In the genomic region with DNA sequence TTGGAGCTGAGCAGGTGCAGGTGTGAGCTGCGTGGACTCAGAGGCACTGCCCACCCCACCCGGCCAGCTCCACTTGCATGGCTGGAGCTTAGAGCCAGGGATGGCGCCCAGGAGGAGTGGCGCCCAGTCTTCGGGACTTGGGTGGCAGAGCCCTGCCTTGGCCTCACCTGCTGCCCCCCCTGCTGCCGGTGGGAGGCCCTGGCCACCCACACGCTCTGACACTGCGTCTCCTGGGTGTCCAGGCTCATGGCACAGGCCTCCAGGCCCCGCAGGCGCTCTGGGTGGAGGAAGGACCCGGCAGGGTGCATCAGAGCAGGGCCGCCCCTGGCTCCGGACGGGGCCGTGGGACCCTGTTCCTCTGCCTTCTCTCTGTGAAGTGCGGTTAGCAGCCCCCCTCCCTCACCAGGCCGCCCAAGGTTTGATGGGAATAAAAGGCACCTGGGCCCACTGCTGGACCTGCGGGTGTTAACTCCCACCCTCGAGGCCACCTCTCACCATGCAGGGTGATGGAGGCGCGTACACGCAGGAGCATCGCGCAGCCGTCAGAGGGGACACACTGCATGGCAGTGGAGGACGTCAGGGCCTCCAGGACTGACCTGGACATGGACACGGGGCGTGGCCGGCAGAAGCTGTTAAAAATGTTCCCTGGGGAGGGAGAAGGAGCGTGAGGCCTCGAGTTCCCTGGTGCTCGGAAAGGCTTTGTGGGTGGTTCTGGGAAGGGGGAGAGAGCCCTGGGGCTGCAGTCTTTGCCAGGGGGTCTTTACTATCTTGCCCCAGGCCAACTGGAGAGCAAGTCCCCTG, we compare ENCODE assay signal across 18 cellular contexts. TPM values are rescaled to one million over a fixed set of nuclear protein-coding genes. Genes with fewer than 3 reads are reported as not detected.
"Had no signal": no experiment of that assay in that cellular context is flagged by ENCODE, and none has a peak within 500 bp of the region (broad histone marks: within the 10 kb centered on the region; RNA-seq: fewer than 3 reads in every experiment).

No MANE protein-coding gene starts in this region.

- DNase-seq: activated CD4-positive, alpha-beta T cell treated with anti-CD3 and anti-CD28 coated beads, Interleukin-2, amount 50 U/mL, for 4 hours; activated naive CD4-positive, alpha-beta T cell treated with anti-CD3 and anti-CD28 coated beads for 36 hours; activated T-cell treated with anti-CD3 and anti-CD28 coated beads, Interleukin-2, amount 50 U/mL, for 48 hours; effector CD4-positive, alpha-beta T cell; heart right ventricle; left ventricle myocardium superior; small intestine; transverse colon had no signal

- H3K4me1 ChIP-seq: parathyroid adenoma had no signal

- H3K27ac ChIP-seq: heart right ventricle, parathyroid adenoma, transverse colon had no signal

- H3K9me3 ChIP-seq: heart right ventricle, transverse colon had no signal

- H3K9ac ChIP-seq: parathyroid adenoma had no signal

- H2AFZ ChIP-seq: parathyroid adenoma had no signal

- ATAC-seq: activated CD8-positive, alpha-beta memory T cell treated with anti-CD3 and anti-CD28 coated beads, Interleukin-2, amount 10 ng/mL, durations not matched to agents 7 days and 5 days; heart right ventricle; left ventricle myocardium superior; stimulated activated effector memory CD8-positive, alpha-beta T cell treated with anti-CD3 and anti-CD28 coated beads, Interleukin-12 subunit alpha, Interleukin-12 subunit beta, amount 100 ng/mL, for 72 hours had no signal

- H3K79me2 ChIP-seq: parathyroid adenoma had no signal

- H3K36me3 ChIP-seq: heart right ventricle, transverse colon had no signal

RNA-seq across cellular contexts. Expression of a gene that starts 11.8 kb away (rescaled TPM):
- total RNA-seq: astrocyte; kidney epithelial cell; left ventricle myocardium superior; subcutaneous adipose tissue; T-helper 2 cell treated with Interferon-gamma antibody and Interleukin-4, amounts not matched to agents 100 ng/mL and 5 ng/mL, for 36 hours had no signal
- polyA plus RNA-seq: fibroblast of lung, heart right ventricle, neural cell had no signal

RNA-seq across cellular contexts. Expression of a gene that starts 57.3 kb away (rescaled TPM):
- total RNA-seq: activated CD8-positive, alpha-beta memory T cell treated with anti-CD3 and anti-CD28 coated beads, Interleukin-2, amount 10 ng/mL, durations not matched to agents 7 days and 5 days; activated naive CD4-positive, alpha-beta T cell treated with anti-CD3 and anti-CD28 coated beads for 36 hours; astrocyte; fibroblast of lung; frontal cortex; heart right ventricle; kidney epithelial cell; left ventricle myocardium superior; subcutaneous adipose tissue; T-helper 2 cell treated with Interferon-gamma antibody and Interleukin-4, amounts not matched to agents 100 ng/mL and 5 ng/mL, for 36 hours; transverse colon had no signal
- polyA plus RNA-seq: fibroblast of lung, heart right ventricle, neural cell, small intestine had no signal
